ENCODE assay signal across 1 cellular context in the genomic region with DNA sequence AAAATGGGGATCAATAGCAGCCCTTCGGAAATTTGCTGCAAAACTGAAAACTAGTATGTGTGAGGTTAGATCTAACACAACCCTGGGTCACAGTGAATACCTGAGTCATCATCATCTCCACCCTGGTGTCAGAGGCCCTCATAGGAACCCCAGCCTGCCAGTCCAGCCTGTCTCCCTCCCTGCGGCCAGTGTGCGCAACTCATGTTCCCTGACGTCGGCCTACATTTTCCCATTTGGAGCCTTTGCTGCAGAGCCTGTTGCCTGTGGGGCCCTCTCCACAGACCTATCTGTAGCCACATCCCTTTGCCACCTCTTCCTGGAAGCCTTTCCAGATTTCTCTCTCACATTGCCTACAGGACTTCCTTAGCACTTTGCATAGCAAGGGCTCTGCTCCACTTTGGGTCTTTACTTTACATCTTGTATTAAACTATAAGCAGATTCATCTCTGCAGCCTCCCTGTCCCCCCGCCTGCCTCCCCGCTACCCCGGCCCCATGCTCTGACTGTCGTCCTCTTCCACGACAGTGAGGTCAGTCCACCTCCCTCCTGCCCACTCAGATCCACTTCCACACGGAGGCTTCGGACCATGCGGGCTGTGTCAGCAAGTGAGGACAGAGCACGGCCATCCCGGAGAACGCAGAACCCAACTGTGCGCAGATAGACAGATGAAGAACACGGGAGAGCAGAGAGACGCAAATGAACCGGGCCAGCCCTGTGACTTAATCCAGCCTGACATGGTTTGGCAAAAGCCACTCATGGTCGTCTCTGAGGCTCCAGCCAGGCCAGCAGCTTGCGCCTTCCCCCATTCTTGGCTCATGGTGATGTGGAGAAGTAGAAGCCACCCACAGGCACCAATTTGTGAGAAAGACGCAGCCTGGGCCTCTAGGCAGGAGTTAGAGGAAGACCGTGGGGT.
TF ChIP-seq lines count a peak whose summit lies in the region.

No MANE protein-coding gene starts in this region.

TF ChIP-seq in SK-N-SH treated with all-trans-retinoic acid at 6 μM for 48 hours, 23 proteins besides CTCF, POLR2A, EP300 and RAD21 (continued from another document):
- TF ChIP-seq, protein P1, sequence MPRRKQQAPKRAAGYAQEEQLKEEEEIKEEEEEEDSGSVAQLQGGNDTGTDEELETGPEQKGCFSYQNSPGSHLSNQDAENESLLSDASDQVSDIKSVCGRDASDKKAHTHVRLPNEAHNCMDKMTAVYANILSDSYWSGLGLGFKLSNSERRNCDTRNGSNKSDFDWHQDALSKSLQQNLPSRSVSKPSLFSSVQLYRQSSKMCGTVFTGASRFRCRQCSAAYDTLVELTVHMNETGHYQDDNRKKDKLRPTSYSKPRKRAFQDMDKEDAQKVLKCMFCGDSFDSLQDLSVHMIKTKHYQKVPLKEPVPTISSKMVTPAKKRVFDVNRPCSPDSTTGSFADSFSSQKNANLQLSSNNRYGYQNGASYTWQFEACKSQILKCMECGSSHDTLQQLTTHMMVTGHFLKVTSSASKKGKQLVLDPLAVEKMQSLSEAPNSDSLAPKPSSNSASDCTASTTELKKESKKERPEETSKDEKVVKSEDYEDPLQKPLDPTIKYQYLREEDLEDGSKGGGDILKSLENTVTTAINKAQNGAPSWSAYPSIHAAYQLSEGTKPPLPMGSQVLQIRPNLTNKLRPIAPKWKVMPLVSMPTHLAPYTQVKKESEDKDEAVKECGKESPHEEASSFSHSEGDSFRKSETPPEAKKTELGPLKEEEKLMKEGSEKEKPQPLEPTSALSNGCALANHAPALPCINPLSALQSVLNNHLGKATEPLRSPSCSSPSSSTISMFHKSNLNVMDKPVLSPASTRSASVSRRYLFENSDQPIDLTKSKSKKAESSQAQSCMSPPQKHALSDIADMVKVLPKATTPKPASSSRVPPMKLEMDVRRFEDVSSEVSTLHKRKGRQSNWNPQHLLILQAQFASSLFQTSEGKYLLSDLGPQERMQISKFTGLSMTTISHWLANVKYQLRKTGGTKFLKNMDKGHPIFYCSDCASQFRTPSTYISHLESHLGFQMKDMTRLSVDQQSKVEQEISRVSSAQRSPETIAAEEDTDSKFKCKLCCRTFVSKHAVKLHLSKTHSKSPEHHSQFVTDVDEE (CRISPR knock-in tag; IDR thresholded peaks at IDR 0.05) = no peak
